Comparison of ENCODE assay signal across 8 cellular contexts in the genomic region with DNA sequence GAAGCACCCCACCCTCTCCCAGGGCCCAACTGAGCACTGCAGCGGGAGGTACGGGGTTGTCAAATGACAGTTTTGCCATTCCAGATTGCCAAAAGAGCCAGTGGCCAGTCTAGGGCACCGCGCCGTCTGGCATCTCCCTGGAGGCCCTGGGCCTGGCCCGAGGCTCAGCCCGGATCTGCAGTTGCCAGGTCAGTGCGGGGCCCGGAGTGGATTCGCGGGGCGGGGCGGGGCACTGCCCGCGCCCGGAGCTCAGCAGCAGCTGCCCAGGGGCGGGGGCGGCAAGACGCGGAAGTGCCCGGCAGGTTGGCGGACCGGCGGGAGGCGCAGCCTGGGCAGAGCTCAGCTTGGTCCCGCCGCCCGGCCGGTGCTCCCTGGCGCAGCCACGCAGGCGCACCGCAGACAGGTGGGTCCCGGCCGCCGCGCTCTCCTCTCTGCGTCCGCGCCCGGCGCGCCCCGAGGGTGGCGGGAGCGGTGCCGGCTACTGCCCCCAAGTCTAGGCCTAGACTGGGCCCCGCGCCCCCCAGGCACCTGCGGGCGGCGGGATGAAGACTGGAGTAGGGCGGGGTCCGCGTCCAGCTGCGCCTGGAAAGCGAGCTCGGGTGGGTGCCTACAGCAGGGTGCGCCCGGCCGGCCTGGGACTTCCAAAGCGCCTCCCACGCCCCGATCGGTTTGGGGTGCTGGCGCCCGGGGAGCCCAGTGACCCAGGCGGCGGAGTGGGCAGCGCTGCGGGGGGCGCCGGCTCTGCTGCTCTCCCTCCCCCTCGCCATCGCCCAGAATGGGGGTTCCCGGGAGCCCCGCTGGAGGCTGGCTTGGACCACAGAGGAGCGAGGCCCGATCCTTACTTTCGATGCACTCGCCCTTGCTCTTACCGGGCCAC. TPM values are rescaled to one million over a fixed set of nuclear protein-coding genes. Genes with fewer than 3 reads are reported as not detected.
DNase-seq lines count a peak whose midpoint lies in the region; FAIRE-seq and TF ChIP-seq lines count a peak whose summit lies in the region.

A gene with protein sequence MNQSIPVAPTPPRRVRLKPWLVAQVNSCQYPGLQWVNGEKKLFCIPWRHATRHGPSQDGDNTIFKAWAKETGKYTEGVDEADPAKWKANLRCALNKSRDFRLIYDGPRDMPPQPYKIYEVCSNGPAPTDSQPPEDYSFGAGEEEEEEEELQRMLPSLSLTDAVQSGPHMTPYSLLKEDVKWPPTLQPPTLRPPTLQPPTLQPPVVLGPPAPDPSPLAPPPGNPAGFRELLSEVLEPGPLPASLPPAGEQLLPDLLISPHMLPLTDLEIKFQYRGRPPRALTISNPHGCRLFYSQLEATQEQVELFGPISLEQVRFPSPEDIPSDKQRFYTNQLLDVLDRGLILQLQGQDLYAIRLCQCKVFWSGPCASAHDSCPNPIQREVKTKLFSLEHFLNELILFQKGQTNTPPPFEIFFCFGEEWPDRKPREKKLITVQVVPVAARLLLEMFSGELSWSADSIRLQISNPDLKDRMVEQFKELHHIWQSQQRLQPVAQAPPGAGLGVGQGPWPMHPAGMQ (plus strand): TSS at position 281 of the 877 bp plus-strand sequence. CDS start 4,155 bp downstream, outside the sequence.

- no peaks in the 10 kb centered on the region for H4K20me1 ChIP-seq in astrocyte (ENCODE audit: insufficient read depth, low read length)

- no peaks in the 10 kb centered on the region for H3K4me1 ChIP-seq in ACC112 (ENCODE audit: control insufficient read depth, insufficient read depth, low read length, unreplicated experiment)
- H3K4me1 ChIP-seq in astrocyte (ENCODE audit: insufficient read depth, low read length) = no peaks in the 10 kb centered on the region
- no peaks in the 10 kb centered on the region for H3K4me1 ChIP-seq in iPS-20b (ENCODE audit: insufficient read depth, low read length)
- peaks cover 6 to 16% (median 9%) of the 10 kb centered on the region in 3 donors for H3K4me1 ChIP-seq in skeletal muscle tissue (ENCODE audit: control insufficient read depth in 3 of 3, insufficient read depth in 3 of 3, low read length in 3 of 3)

- no peak within 1 kb of the TSS for H3K27ac Mint-ChIP-seq in astrocyte (ENCODE audit: unreplicated experiment)

- H3K9me3 Mint-ChIP-seq in astrocyte (ENCODE audit: unreplicated experiment) = peaks cover 5% of the 10 kb centered on the region

- H3K27ac ChIP-seq in ACC112 (ENCODE audit: low read depth, low read length) = no peak within 1 kb of the TSS
- no peak within 1 kb of the TSS for H3K27ac ChIP-seq in astrocyte (ENCODE audit: low read depth, low read length)
- H3K27ac ChIP-seq in iPS-20b (ENCODE audit: low read length) = no peak within 1 kb of the TSS
- H3K27ac ChIP-seq in skeletal muscle tissue (ENCODE audit: low read depth, low read length) = no peak within 1 kb of the TSS

- H3K4me1 Mint-ChIP-seq in astrocyte (ENCODE audit: low read depth, unreplicated experiment) = peaks cover 2% of the 10 kb centered on the region

- peak; percentile 59 for DNase-seq in GM10266 (ENCODE audit: extremely low spot score)
- DNase-seq in NCI-H146 treated with DMSO at 0.1 percent for 48 hours (lab: John Stamatoyannopoulos, UW; ENCODE audit: unreplicated experiment) = peak; percentile 44
- DNase-seq in astrocyte (ENCODE audit: low read depth) = no peak
- DNase-seq in NCI-H2029 treated with DMSO at 0.1 percent for 48 hours (lab: John Stamatoyannopoulos, UW) = no peak
- DNase-seq in NCI-H1048 (lab: John Stamatoyannopoulos, UW) = no peak

- H3K4me3 ChIP-seq in ACC112 (ENCODE audit: low read depth, low read length) = peak within 1 kb of the TSS; percentile 78
- peak within 1 kb of the TSS; percentile 39 for H3K4me3 ChIP-seq in astrocyte (ENCODE audit: insufficient read depth, low read depth, low read length)
- peak within 1 kb of the TSS; percentile 78 for H3K4me3 ChIP-seq in iPS-20b (ENCODE audit: low read length)
- peak within 1 kb of the TSS; percentile 47 to 69 (median 56) for H3K4me3 ChIP-seq in skeletal muscle tissue (ENCODE audit: low read length in 3 of 3)

- peaks cover 3% of the 10 kb centered on the region for H3K36me3 Mint-ChIP-seq in astrocyte (ENCODE audit: low read depth, unreplicated experiment)

- H3K4me2 ChIP-seq in astrocyte (ENCODE audit: low read length) = peak within 1 kb of the TSS; percentile 78

- FAIRE-seq in astrocyte (lab: Jason Lieb, UNC) = no peak

- H3K79me2 ChIP-seq in ACC112 (ENCODE audit: control insufficient read depth, insufficient read depth, low read length, unreplicated experiment) (no peaks in the 10 kb centered on the region), astrocyte (ENCODE audit: insufficient read depth, low read length) (no peaks in the 10 kb centered on the region)

- TF ChIP-seq CTCF in GM10266 (IDR thresholded peaks at IDR 0.05; ENCODE audit: control insufficient read depth, insufficient read depth, low read depth, missing control alignments) (no peak), astrocyte (IDR thresholded peaks at IDR 0.05; ENCODE audit: insufficient read depth, low read depth, low read length) (no peak)

- H3K27me3 ChIP-seq in ACC112 (ENCODE audit: insufficient read depth, low read length) = peaks cover 31% of the 10 kb centered on the region
- peaks cover 39% of the 10 kb centered on the region for H3K27me3 ChIP-seq in astrocyte (ENCODE audit: insufficient read depth, low read length)
- H3K27me3 ChIP-seq in iPS-20b (ENCODE audit: insufficient read depth, low read length) = peaks cover 66% of the 10 kb centered on the region
- H3K27me3 ChIP-seq in skeletal muscle tissue (ENCODE audit: control insufficient read depth in 3 of 3, insufficient read depth in 3 of 3, low read length in 3 of 3) = peaks cover 31 to 34% (median 32%) of the 10 kb centered on the region in 3 donors

- H2AFZ ChIP-seq in ACC112 (ENCODE audit: low read length, unreplicated experiment) = peak within 1 kb of the TSS; percentile 90
- H2AFZ ChIP-seq in astrocyte (ENCODE audit: low read depth, low read length) = peak within 1 kb of the TSS; percentile 57

- H3K9ac ChIP-seq in astrocyte (ENCODE audit: low read length) = no peak within 1 kb of the TSS
- H3K9ac ChIP-seq in iPS-20b (ENCODE audit: low read depth, low read length) = no peak within 1 kb of the TSS
- H3K9ac ChIP-seq in skeletal muscle tissue (ENCODE audit: low read depth in 1 of 3, low read length in 3 of 3) = peak within 1 kb of the TSS in 2 of 3 donors; percentile 14 to 45

- no peaks in the 10 kb centered on the region for H3K36me3 ChIP-seq in ACC112 (ENCODE audit: insufficient read depth, low read length)
- no peaks in the 10 kb centered on the region for H3K36me3 ChIP-seq in astrocyte (ENCODE audit: insufficient read depth, low read length)
- no peaks in the 10 kb centered on the region for H3K36me3 ChIP-seq in iPS-20b (ENCODE audit: insufficient read depth, low read depth, low read length)
- H3K36me3 ChIP-seq in skeletal muscle tissue (ENCODE audit: control insufficient read depth in 3 of 3, insufficient read depth in 3 of 3, low read length in 3 of 3) = no peaks in the 10 kb centered on the region

- H3K4me3 Mint-ChIP-seq in astrocyte (ENCODE audit: unreplicated experiment) = peak within 1 kb of the TSS; percentile 76

- H3K9me3 ChIP-seq in astrocyte (ENCODE audit: insufficient read depth, low read depth, low read length) = no peaks in the 10 kb centered on the region
- H3K9me3 ChIP-seq in iPS-20b (ENCODE audit: insufficient read depth, low read depth, low read length) = no peaks in the 10 kb centered on the region
- no peaks in the 10 kb centered on the region for H3K9me3 ChIP-seq in skeletal muscle tissue (ENCODE audit: control insufficient read depth in 3 of 3, low read length in 3 of 3)

- H3K27me3 Mint-ChIP-seq in astrocyte (ENCODE audit: low read depth, unreplicated experiment) = peaks cover 64% of the 10 kb centered on the region

RNA-seq across cellular contexts. Expression of the gene that starts here (rescaled TPM):
- total RNA-seq in astrocyte (0.36 TPM in 1 of 2 replicates, not detected in the other), skeletal muscle tissue (2.6 TPM)

Comparison
In these comparisons a context has a peak if more than half of its experiments do, and no peak if none do; other contexts are left out.
1. DNase-seq: peak in GM10266 (single experiment) and NCI-H146 treated with DMSO at 0.1 percent for 48 hours (single experiment); none in astrocyte (single experiment), NCI-H2029 treated with DMSO at 0.1 percent for 48 hours (single experiment) and NCI-H1048 (single experiment).
2. H3K9ac ChIP-seq: peak in skeletal muscle tissue (2 of 3); none in astrocyte (single experiment) and iPS-20b (single experiment).
3. Peak in every context shown above with its lines, with median percentiles within 50 percentile points of each other: H3K4me3 ChIP-seq.